Comparison of ENCODE assay signal across 7 cellular contexts in the genomic region with DNA sequence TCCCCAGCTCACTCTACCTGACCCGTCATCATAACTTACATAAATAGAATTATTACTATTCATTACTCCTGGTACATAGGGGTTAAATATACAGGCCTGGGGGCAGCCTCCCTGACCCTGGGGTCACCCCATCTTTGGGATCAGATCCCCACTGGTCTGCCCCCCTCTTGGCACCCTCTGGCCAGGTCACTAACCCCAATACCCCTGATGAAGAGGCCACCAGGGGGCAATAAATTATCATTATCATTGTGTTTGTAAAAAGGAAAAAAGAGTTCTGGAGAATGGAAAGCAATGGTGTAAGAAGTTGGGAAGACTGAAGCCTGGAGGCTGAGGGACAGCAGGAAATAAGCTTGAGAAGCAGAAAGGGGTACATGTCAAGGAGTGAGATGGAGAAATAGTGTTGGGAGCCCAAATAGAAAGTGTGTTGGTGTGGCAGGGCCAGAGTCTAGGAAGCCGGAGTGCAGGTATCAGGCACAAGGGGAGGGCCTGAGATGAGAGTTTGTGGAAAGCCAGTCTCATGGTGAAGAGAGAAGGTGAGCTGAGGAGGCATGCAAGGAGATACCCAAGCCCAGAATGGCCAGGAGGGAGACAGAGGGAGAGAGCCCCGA. TPM values are rescaled to one million over a fixed set of nuclear protein-coding genes. Genes with fewer than 3 reads are reported as not detected.
DNase-seq lines count a peak whose midpoint lies in the region; ATAC-seq, FAIRE-seq and TF ChIP-seq lines count a peak whose summit lies in the region.

No MANE protein-coding gene starts in this region.

- no peaks in the 10 kb centered on the region for H4K20me1 ChIP-seq in endothelial cell of umbilical vein (replicated peaks; ENCODE audit: control insufficient read depth, extremely low read depth, insufficient read depth, low read length)

- no peak overlapping the region for H3K9ac ChIP-seq in endothelial cell of umbilical vein (replicated peaks; ENCODE audit: extremely low read depth, insufficient read depth, low read length)

- H3K27ac Mint-ChIP-seq in progenitor cell of endocrine pancreas, result no peak overlapping the region

- BruUV-seq in endothelial cell of umbilical vein (replicated peaks; lab: Mats Ljungman, UMichigan), result no TSS peak

- H3K4me1 Mint-ChIP-seq in progenitor cell of endocrine pancreas (ENCODE audit: low read depth), result peaks cover 13% of the 10 kb centered on the region

- no peak for DNase-seq in GM12864 (ENCODE audit: low read depth)
- DNase-seq in NCI-H226, result peak; percentile 32
- peak; percentile 21 for DNase-seq in endothelial cell of umbilical vein (ENCODE audit: low read depth, low spot score)
- DNase-seq in progenitor cell of endocrine pancreas (ENCODE audit: low spot score, unreplicated experiment), result no peak
- no peak for DNase-seq in A172 (ENCODE audit: low spot score)

- peak overlapping the region; percentile 21 for H3K4me3 Mint-ChIP-seq in progenitor cell of endocrine pancreas (ENCODE audit: low read depth)

- dilution Hi-C loops in endothelial cell of umbilical vein (cut with MboI; ENCODE audit: extremely low pct_ligation_motif_present, low sequenced_read_pairs), result no loop called here

- no peak overlapping the region for H3K27ac ChIP-seq in endothelial cell of umbilical vein (ENCODE audit: insufficient read depth, low read depth, low read length)

- no peak overlapping the region for H3K4me2 ChIP-seq in endothelial cell of umbilical vein (ENCODE audit: insufficient read depth, low read length)

- ATAC-seq in GM18867 (IDR thresholded peaks at IDR 0.05; ENCODE audit: unreplicated experiment) (no peak), HG03039 (IDR thresholded peaks at IDR 0.05; ENCODE audit: unreplicated experiment) (no peak)

- H3K27me3 Mint-ChIP-seq in progenitor cell of endocrine pancreas, result peaks cover 47% of the 10 kb centered on the region

- POLR2A ChIA-PET in endothelial cell of umbilical vein (lab: Charles Lee), result no interaction called here

- no peaks in the 10 kb centered on the region for H3K9me3 ChIP-seq in endothelial cell of umbilical vein (replicated peaks; ENCODE audit: control insufficient read depth, insufficient read depth, low read length)

- H2AFZ ChIP-seq in endothelial cell of umbilical vein (ENCODE audit: low read depth, low read length), result no peak overlapping the region

- TF ChIP-seq CTCF in GM12864 (IDR thresholded peaks at IDR 0.05; ENCODE audit: low read depth, low read length, missing control alignments) (peak; percentile 30), endothelial cell of umbilical vein (IDR thresholded peaks at IDR 0.05; ENCODE audit: extremely low read depth in 1 of 2, insufficient read depth in 1 of 2, low read depth in 1 of 2, low read length in 2 of 2) (peak in 1 of 2 donors; percentile 27), progenitor cell of endocrine pancreas (IDR thresholded peaks at IDR 0.05; ENCODE audit: unreplicated experiment) (peak; percentile 8)

- H3K4me3 ChIP-seq in GM12864 (ENCODE audit: low read depth, low read length) (no peak overlapping the region), endothelial cell of umbilical vein (replicated peaks in 1 of 3; ENCODE audit: insufficient read depth in 1 of 3, low read depth in 1 of 3, low read length in 3 of 3) (no peak overlapping the region)

- H3K27me3 ChIP-seq in endothelial cell of umbilical vein (ENCODE audit: control insufficient read depth in 2 of 2, insufficient read depth in 2 of 2, low read length in 2 of 2), result peaks cover 0 to 6% of the 10 kb centered on the region in 2 experiments

- FAIRE-seq in endothelial cell of umbilical vein (lab: Jason Lieb, UNC), result no peak

- intact Hi-C loops in endothelial cell of umbilical vein (cut with micrococcal nuclease), result loop anchor here (1.0 kb wide), 1 partner anchor 18 kb away; no protein-coding TSS in a partner anchor

- H3K36me3 ChIP-seq in endothelial cell of umbilical vein (ENCODE audit: control insufficient read depth in 2 of 2, extremely low read depth in 1 of 2, insufficient read depth in 2 of 2, low read length in 2 of 2), result no peaks in the 10 kb centered on the region

- no peaks in the 10 kb centered on the region for H3K9me1 ChIP-seq in endothelial cell of umbilical vein (replicated peaks; ENCODE audit: control insufficient read depth, extremely low read depth, insufficient read depth, low read length)

- CTCF ChIA-PET in endothelial cell of umbilical vein (lab: Charles Lee), result interaction anchor here (0.8 to 13.2 kb wide), 10 partner anchors 13 to 181 kb away, joined by 4 to 225 read pairs (median 6); no protein-coding TSS in a partner anchor

- TF ChIP-seq POLR2A in endothelial cell of umbilical vein (IDR thresholded peaks at IDR 0.05; ENCODE audit: low read depth, low read length), result no peak

- peaks cover 11% of the 10 kb centered on the region for H3K4me1 ChIP-seq in endothelial cell of umbilical vein (ENCODE audit: control insufficient read depth, extremely low read depth, insufficient read depth, low read length)

- H3K36me3 Mint-ChIP-seq in progenitor cell of endocrine pancreas (ENCODE audit: insufficient read depth), result no peaks in the 10 kb centered on the region

- H3K79me2 ChIP-seq in endothelial cell of umbilical vein (ENCODE audit: control insufficient read depth, insufficient read depth, low read length), result no peaks in the 10 kb centered on the region

- no peaks in the 10 kb centered on the region for H3K9me3 Mint-ChIP-seq in progenitor cell of endocrine pancreas (ENCODE audit: low read depth)

TF ChIP-seq in endothelial cell of umbilical vein, 7 proteins besides CTCF, POLR2A, EP300 and RAD21 (continues in another document):
- TF ChIP-seq, protein P1, sequence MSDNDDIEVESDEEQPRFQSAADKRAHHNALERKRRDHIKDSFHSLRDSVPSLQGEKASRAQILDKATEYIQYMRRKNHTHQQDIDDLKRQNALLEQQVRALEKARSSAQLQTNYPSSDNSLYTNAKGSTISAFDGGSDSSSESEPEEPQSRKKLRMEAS (IDR thresholded peaks at IDR 0.05; ENCODE audit: insufficient read depth, insufficient read length), result no peak

RNA-seq across cellular contexts. Expression of gene AAAS, which starts 6.1 kb away (rescaled TPM):
- total RNA-seq in endothelial cell of umbilical vein (57.8 and 60.0 TPM in 2 replicates), progenitor cell of endocrine pancreas (72.1 and 75.0 TPM in 2 replicates)
- 83.1 and 86.0 TPM in 2 replicates for polyA plus RNA-seq in endothelial cell of umbilical vein
- 52.7 and 61.4 TPM in 2 replicates for polyA plus RNA-seq in endothelial cell of umbilical vein (2011; cell fraction: cytosol; rRNA removed)
- 183 and 200 TPM in 2 replicates for polyA plus RNA-seq in endothelial cell of umbilical vein (2011; cell fraction: nucleus; rRNA removed)
- polyA plus RNA-seq in endothelial cell of umbilical vein (2012), result 50.4 and 56.6 TPM in 2 replicates
- 67.7 and 70.4 TPM in 2 replicates for polyA minus RNA-seq in endothelial cell of umbilical vein
- polyA minus RNA-seq in endothelial cell of umbilical vein (2011; cell fraction: cytosol; rRNA and poly(A)+ RNA removed), result 82.0 TPM
- polyA minus RNA-seq in endothelial cell of umbilical vein (2011; cell fraction: nucleus; rRNA and poly(A)+ RNA removed), result 37.3 and 47.9 TPM in 2 replicates
- 48.4 and 62.9 TPM in 2 replicates for total RNA-seq in A172 (2014; rRNA removed; shearing (Covaris generic))

RNA-seq across cellular contexts. Expression of gene SP7, which starts 8.6 kb away (rescaled TPM):
- total RNA-seq in endothelial cell of umbilical vein (not detected in 2 replicates), progenitor cell of endocrine pancreas (0.10 TPM in 1 of 2 replicates, not detected in the other)
- polyA plus RNA-seq in endothelial cell of umbilical vein, result not detected in 2 replicates
- polyA plus RNA-seq in endothelial cell of umbilical vein (2011; cell fraction: cytosol; rRNA removed), result not detected in 2 replicates
- not detected in 2 replicates for polyA plus RNA-seq in endothelial cell of umbilical vein (2011; cell fraction: nucleus; rRNA removed)
- polyA plus RNA-seq in endothelial cell of umbilical vein (2012), result not detected in 2 replicates
- not detected in 2 replicates for polyA minus RNA-seq in endothelial cell of umbilical vein
- polyA minus RNA-seq in endothelial cell of umbilical vein (2011; cell fraction: cytosol; rRNA and poly(A)+ RNA removed), result not detected
- not detected in 2 replicates for polyA minus RNA-seq in endothelial cell of umbilical vein (2011; cell fraction: nucleus; rRNA and poly(A)+ RNA removed)
- total RNA-seq in A172 (2014; rRNA removed; shearing (Covaris generic)), result 0.05 TPM in 1 of 2 replicates, not detected in the other

RNA-seq across cellular contexts. Expression of gene MYG1, which starts 28.0 kb away (rescaled TPM):
- total RNA-seq in endothelial cell of umbilical vein (61.1 and 65.8 TPM in 2 replicates), progenitor cell of endocrine pancreas (58.9 and 60.7 TPM in 2 replicates)
- polyA plus RNA-seq in endothelial cell of umbilical vein, result 65.5 and 65.9 TPM in 2 replicates
- 60.4 and 62.2 TPM in 2 replicates for polyA plus RNA-seq in endothelial cell of umbilical vein (2011; cell fraction: cytosol; rRNA removed)
- polyA plus RNA-seq in endothelial cell of umbilical vein (2011; cell fraction: nucleus; rRNA removed), result 41.2 and 42.1 TPM in 2 replicates
- polyA plus RNA-seq in endothelial cell of umbilical vein (2012), result 47.2 and 56.8 TPM in 2 replicates
- 34.9 and 42.2 TPM in 2 replicates for polyA minus RNA-seq in endothelial cell of umbilical vein
- polyA minus RNA-seq in endothelial cell of umbilical vein (2011; cell fraction: cytosol; rRNA and poly(A)+ RNA removed), result 67.1 TPM
- polyA minus RNA-seq in endothelial cell of umbilical vein (2011; cell fraction: nucleus; rRNA and poly(A)+ RNA removed), result 9.1 and 10.0 TPM in 2 replicates
- 65.1 and 74.0 TPM in 2 replicates for total RNA-seq in A172 (2014; rRNA removed; shearing (Covaris generic))

RNA-seq across cellular contexts. Expression of gene PFDN5, which starts 32.2 kb away (rescaled TPM):
- total RNA-seq in endothelial cell of umbilical vein (286 and 301 TPM in 2 replicates), progenitor cell of endocrine pancreas (377 and 379 TPM in 2 replicates)
- 665 and 745 TPM in 2 replicates for polyA plus RNA-seq in endothelial cell of umbilical vein
- polyA plus RNA-seq in endothelial cell of umbilical vein (2011; cell fraction: cytosol; rRNA removed), result 965 and 972 TPM in 2 replicates
- 821 and 880 TPM in 2 replicates for polyA plus RNA-seq in endothelial cell of umbilical vein (2011; cell fraction: nucleus; rRNA removed)
- 559 and 618 TPM in 2 replicates for polyA plus RNA-seq in endothelial cell of umbilical vein (2012)
- polyA minus RNA-seq in endothelial cell of umbilical vein, result 123 and 203 TPM in 2 replicates
- polyA minus RNA-seq in endothelial cell of umbilical vein (2011; cell fraction: cytosol; rRNA and poly(A)+ RNA removed), result 96.5 TPM
- 80.4 and 104 TPM in 2 replicates for polyA minus RNA-seq in endothelial cell of umbilical vein (2011; cell fraction: nucleus; rRNA and poly(A)+ RNA removed)
- 407 and 456 TPM in 2 replicates for total RNA-seq in A172 (2014; rRNA removed; shearing (Covaris generic))

RNA-seq across cellular contexts. Expression of gene SP1, which starts 52.4 kb away (rescaled TPM):
- total RNA-seq in endothelial cell of umbilical vein (56.3 and 57.7 TPM in 2 replicates), progenitor cell of endocrine pancreas (90.5 and 92.6 TPM in 2 replicates)
- polyA plus RNA-seq in endothelial cell of umbilical vein, result 33.2 and 34.8 TPM in 2 replicates
- polyA plus RNA-seq in endothelial cell of umbilical vein (2011; cell fraction: cytosol; rRNA removed), result 20.7 and 21.6 TPM in 2 replicates
- polyA plus RNA-seq in endothelial cell of umbilical vein (2011; cell fraction: nucleus; rRNA removed), result 50.7 and 56.1 TPM in 2 replicates
- 21.3 and 21.8 TPM in 2 replicates for polyA plus RNA-seq in endothelial cell of umbilical vein (2012)
- 145 and 158 TPM in 2 replicates for polyA minus RNA-seq in endothelial cell of umbilical vein
- polyA minus RNA-seq in endothelial cell of umbilical vein (2011; cell fraction: cytosol; rRNA and poly(A)+ RNA removed), result 81.2 TPM
- 42.3 and 66.1 TPM in 2 replicates for polyA minus RNA-seq in endothelial cell of umbilical vein (2011; cell fraction: nucleus; rRNA and poly(A)+ RNA removed)
- 30.2 and 32.8 TPM in 2 replicates for total RNA-seq in A172 (2014; rRNA removed; shearing (Covaris generic))

Comparison
In these comparisons a context has a peak if more than half of its experiments do, and no peak if none do; other contexts are left out.
1. DNase-seq: peak in NCI-H226 (single experiment) and endothelial cell of umbilical vein (single experiment); none in GM12864 (single experiment), progenitor cell of endocrine pancreas (single experiment) and A172 (single experiment).